In the genomic region with DNA sequence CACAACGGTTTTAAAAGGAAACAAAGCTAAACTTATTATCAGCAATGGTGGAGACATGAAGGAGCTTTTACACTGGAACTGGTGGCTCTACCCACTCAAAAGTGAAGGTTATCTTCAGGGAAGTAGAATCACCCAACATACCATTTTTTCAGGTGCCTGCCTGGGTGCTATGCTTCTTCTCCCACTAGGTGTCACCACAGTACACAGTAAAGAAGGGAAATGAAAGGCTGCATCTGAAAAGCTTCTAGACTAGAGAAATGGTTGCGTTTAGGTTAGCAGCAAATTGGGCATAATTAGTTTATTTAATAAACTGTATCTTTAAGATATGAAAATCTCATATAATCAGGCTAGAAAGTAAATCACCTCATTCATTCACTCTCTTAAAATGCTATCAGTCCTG, we compare ENCODE assay signal across 7 cellular contexts. TPM values are rescaled to one million over a fixed set of nuclear protein-coding genes. Genes with fewer than 3 reads are reported as not detected.
DNase-seq lines count a peak whose midpoint lies in the region; ATAC-seq and TF ChIP-seq lines count a peak whose summit lies in the region.

No MANE protein-coding gene starts in this region.

- no peak overlapping the region for H3K4me3 Mint-ChIP-seq in activated CD4-positive, alpha-beta T cell treated with anti-CD3 and anti-CD28 coated beads, Interleukin-2, amount 10 ng/mL, durations not matched to agents 7 days and 5 days
- no peak overlapping the region for H3K4me3 Mint-ChIP-seq in neural progenitor cell

- no peaks in the 10 kb centered on the region for H3K27me3 ChIP-seq in neural progenitor cell

- no peaks in the 10 kb centered on the region for H3K36me3 ChIP-seq in neural progenitor cell

- peaks cover 11% of the 10 kb centered on the region for H3K27me3 Mint-ChIP-seq in activated CD4-positive, alpha-beta T cell treated with anti-CD3 and anti-CD28 coated beads, Interleukin-2, amount 10 ng/mL, durations not matched to agents 7 days and 5 days
- H3K27me3 Mint-ChIP-seq in neural progenitor cell (ENCODE audit: insufficient read depth, low read depth) = no peaks in the 10 kb centered on the region

- no peaks in the 10 kb centered on the region for H3K4me1 Mint-ChIP-seq in activated CD4-positive, alpha-beta T cell treated with anti-CD3 and anti-CD28 coated beads, Interleukin-2, amount 10 ng/mL, durations not matched to agents 7 days and 5 days
- H3K4me1 Mint-ChIP-seq in neural progenitor cell = peaks cover 10% of the 10 kb centered on the region

- no peak overlapping the region for H3K27ac ChIP-seq in neural progenitor cell

- peak; percentile 86 for TF ChIP-seq CTCF in fibroblast of pulmonary artery (IDR thresholded peaks at IDR 0.05; ENCODE audit: low read length, missing control alignments)
- TF ChIP-seq CTCF in neural progenitor cell (IDR thresholded peaks at IDR 0.05) = peak; percentile 96

- H3K4me1 ChIP-seq in neural progenitor cell = no peaks in the 10 kb centered on the region

- peaks cover 13% of the 10 kb centered on the region for H3F3A ChIP-seq in neural progenitor cell (ENCODE audit: low read depth)

- H3K4me3 ChIP-seq in fibroblast of pulmonary artery (replicated peaks; ENCODE audit: low read depth, low read length) = no peak overlapping the region
- H3K4me3 ChIP-seq in neural progenitor cell = no peak overlapping the region

- H3K4me2 ChIP-seq in neural progenitor cell = no peak overlapping the region

- ATAC-seq in GM21825 (IDR thresholded peaks at IDR 0.05; ENCODE audit: unreplicated experiment) = no peak

- H3K9me3 Mint-ChIP-seq in activated CD4-positive, alpha-beta T cell treated with anti-CD3 and anti-CD28 coated beads, Interleukin-2, amount 10 ng/mL, durations not matched to agents 7 days and 5 days = peaks cover 4% of the 10 kb centered on the region
- H3K9me3 Mint-ChIP-seq in neural progenitor cell = peaks cover 16% of the 10 kb centered on the region

- no peak overlapping the region for H3K27ac Mint-ChIP-seq in activated CD4-positive, alpha-beta T cell treated with anti-CD3 and anti-CD28 coated beads, Interleukin-2, amount 10 ng/mL, durations not matched to agents 7 days and 5 days
- no peak overlapping the region for H3K27ac Mint-ChIP-seq in neural progenitor cell

- no peaks in the 10 kb centered on the region for H3K36me3 Mint-ChIP-seq in activated CD4-positive, alpha-beta T cell treated with anti-CD3 and anti-CD28 coated beads, Interleukin-2, amount 10 ng/mL, durations not matched to agents 7 days and 5 days (ENCODE audit: low read depth)
- peaks cover 2% of the 10 kb centered on the region for H3K36me3 Mint-ChIP-seq in neural progenitor cell

- DNase-seq in EH (ENCODE audit: low read depth) (peak; percentile 56), GOT3 (lab: John Stamatoyannopoulos, UW) (peak; percentile 1), NCI-H226 (peak; percentile 17), fibroblast of pulmonary artery (ENCODE audit: low read depth) (peak; percentile 75), neural progenitor cell (ENCODE audit: low spot score) (peak; percentile 75)
- peak; percentile 45 for DNase-seq in activated CD4-positive, alpha-beta T cell treated with anti-CD3 and anti-CD28 coated beads, Interleukin-2, amount 10 ng/mL, durations not matched to agents 7 days and 5 days

- H3K9me3 ChIP-seq in neural progenitor cell (ENCODE audit: low read depth) = no peaks in the 10 kb centered on the region

- POLR2A ChIA-PET in activated CD4-positive, alpha-beta T cell treated with anti-CD3 and anti-CD28 coated beads, Interleukin-2, amount 10 ng/mL, durations not matched to agents 7 days and 5 days (lab: Charles Lee) = interaction anchor here (1.0 kb wide), 1 partner anchor 45 kb away, joined by 3 read pairs; no protein-coding TSS in a partner anchor

- CTCF ChIA-PET in activated CD4-positive, alpha-beta T cell treated with anti-CD3 and anti-CD28 coated beads, Interleukin-2, amount 10 ng/mL, durations not matched to agents 7 days and 5 days (lab: Charles Lee) = interaction anchor here (0.6 to 0.8 kb wide), 2 partner anchors 56 to 1731 kb away, joined by 3 read pairs; no protein-coding TSS in a partner anchor

- no peak overlapping the region for H3K9ac ChIP-seq in neural progenitor cell

- H4K20me1 ChIP-seq in neural progenitor cell (ENCODE audit: low read depth) = no peaks in the 10 kb centered on the region

- no peaks in the 10 kb centered on the region for H3K79me2 ChIP-seq in neural progenitor cell (ENCODE audit: low read depth)

- no peak overlapping the region for H2AFZ ChIP-seq in neural progenitor cell (replicated peaks)

RNA-seq across cellular contexts. Expression of gene SELENOK, which starts 47.0 kb away (rescaled TPM):
- 10 to 100 TPM; 39.8 to 48.0 TPM for total RNA-seq in activated CD4-positive, alpha-beta T cell treated with anti-CD3 and anti-CD28 coated beads, Interleukin-2, amount 10 ng/mL, durations not matched to agents 7 days and 5 days
- total RNA-seq in neural progenitor cell (ENCODE audit: low replicate concordance) = 46.9 and 76.6 TPM in 2 replicates

RNA-seq across cellular contexts. Expression of gene ACTR8, which starts 56.7 kb away (rescaled TPM):
- total RNA-seq in activated CD4-positive, alpha-beta T cell treated with anti-CD3 and anti-CD28 coated beads, Interleukin-2, amount 10 ng/mL, durations not matched to agents 7 days and 5 days = 10 to 100 TPM; 35.2 to 39.9 TPM
- total RNA-seq in neural progenitor cell (ENCODE audit: low replicate concordance) = 32.8 and 40.8 TPM in 2 replicates

Comparison
In these comparisons a context has a peak if more than half of its experiments do, and no peak if none do; other contexts are left out.
1. DNase-seq: peak in every context shown above with its lines; median percentile 75 in fibroblast of pulmonary artery; 75 in neural progenitor cell; 56 in EH; 45 in activated CD4-positive, alpha-beta T cell treated with anti-CD3 and anti-CD28 coated beads, Interleukin-2, amount 10 ng/mL, durations not matched to agents 7 days and 5 days; 17 in NCI-H226; 1 in GOT3.